Comparison of ENCODE assay signal across 17 cellular contexts in the genomic region with DNA sequence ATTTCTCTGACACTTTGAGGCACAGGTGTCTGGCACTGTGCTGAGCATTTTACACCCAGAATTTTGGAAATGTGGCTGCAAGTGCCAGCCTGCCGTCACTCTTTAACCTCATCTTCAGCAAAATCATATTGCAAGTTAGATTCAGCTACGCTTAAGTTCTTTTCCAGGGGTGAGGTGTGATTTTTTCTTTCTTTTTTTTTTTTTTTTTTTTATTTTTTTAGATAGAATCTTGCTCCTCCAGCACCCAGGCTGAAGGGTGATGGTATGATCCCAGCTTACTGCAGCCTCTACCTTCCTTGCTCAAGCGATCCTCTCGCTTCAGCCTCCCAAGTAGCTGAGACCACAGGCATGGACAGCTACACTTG. TPM values are rescaled to one million over a fixed set of nuclear protein-coding genes. Genes with fewer than 3 reads are reported as not detected.
DNase-seq lines count a peak whose midpoint lies in the region; ATAC-seq, FAIRE-seq and TF ChIP-seq lines count a peak whose summit lies in the region.
"Had no signal": no experiment of that assay in that cellular context is flagged by ENCODE, and none has a peak within 500 bp of the region (broad histone marks: within the 10 kb centered on the region; RNA-seq: fewer than 3 reads in every experiment).

No MANE protein-coding gene starts in this region.

- H3K27me3 Mint-ChIP-seq in WTC11 (ENCODE audit: low read depth): peaks cover 10% of the 10 kb centered on the region

- H4K20me1 ChIP-seq in GM23248 (ENCODE audit: insufficient read depth): no peaks in the 10 kb centered on the region

- H3K9ac ChIP-seq in GM23248: no peak overlapping the region
- H3K9ac ChIP-seq in iPS-20b (ENCODE audit: low read depth, low read length): peak overlapping the region; percentile 23; the same call in 1 of the 2 replicates

- no peak for TF ChIP-seq RAD21 in A549 (conservative IDR thresholded peaks at IDR 0.05 in 1 of 2, IDR thresholded peaks at IDR 0.05 in 1 of 2)

- H3K36me3 Mint-ChIP-seq in WTC11: peaks cover 7% of the 10 kb centered on the region
- H3K36me3 Mint-ChIP-seq: CD14-positive monocyte had no signal

- no peak for TF ChIP-seq CTCF in A549 (IDR thresholded peaks at IDR 0.05)
- no peak for TF ChIP-seq CTCF in WTC11 (IDR thresholded peaks at IDR 0.05)
- TF ChIP-seq CTCF in Peyer's patch (IDR thresholded peaks at IDR 0.05): no peak

- H3K9me3 ChIP-seq in A549 (no peaks in the 10 kb centered on the region), GM23248 (ENCODE audit: low read depth) (no peaks in the 10 kb centered on the region), iPS-20b (ENCODE audit: insufficient read depth, low read depth, low read length) (no peaks in the 10 kb centered on the region), Peyer's patch (no peaks in the 10 kb centered on the region)
- H3K9me3 ChIP-seq: MG63, mucosa of descending colon, uterus had no signal

- no peaks in the 10 kb centered on the region for H3K9me2 ChIP-seq in GM23248 (ENCODE audit: insufficient read depth)

- H3K27me3 ChIP-seq in GM23248 (replicated peaks; ENCODE audit: insufficient read depth): no peaks in the 10 kb centered on the region
- H3K27me3 ChIP-seq in iPS-20b (ENCODE audit: insufficient read depth, low read length): peaks cover 25% of the 10 kb centered on the region
- H3K27me3 ChIP-seq in Peyer's patch: no peaks in the 10 kb centered on the region
- H3K27me3 ChIP-seq: MG63, uterus had no signal

- DNase-seq in A549 (ENCODE audit: low read depth in 1 of 2, low spot score in 1 of 2) (no peak), GM23248 (no peak), WTC11 (ENCODE audit: low spot score) (no peak), Peyer's patch (no peak)
- DNase-seq: activated T-cell treated with anti-CD3 and anti-CD28 coated beads, Interleukin-2, amount 50 U/mL, for 1 hour; MG63; mucosa of descending colon; NCI-H2081 treated with DMSO at 0.1 percent for 48 hours; stimulated activated CD4-positive, alpha-beta T cell treated with anti-CD3 and anti-CD28 coated beads, Interleukin-1b, Interleukin-23, amount 100 ng/mL, for 48 hours; uterus had no signal

- H3K27ac ChIP-seq in A549 (peak overlapping the region; percentile 97 to 99), GM23248 (peak overlapping the region; percentile 62), iPS-20b (ENCODE audit: low read length) (no peak overlapping the region), Peyer's patch (no peak overlapping the region)
- H3K27ac ChIP-seq: uterus had no signal

- 87% methylated on average over 4 of the region's 4 CpGs for WGBS in A549 (ENCODE audit: missing lambda C conversion rate)
- 90 to 97% methylated on average over 4 of the region's 4 CpGs for WGBS in GM23248 (ENCODE audit: low coverage in 1 of 2, low lambda C conversion rate in 2 of 2, missing lambda C conversion rate in 2 of 2), 2 experiments

- TF ChIP-seq POLR2A in A549 (IDR thresholded peaks at IDR 0.05; ENCODE audit: low read length) (no peak), Peyer's patch (IDR thresholded peaks at IDR 0.05) (no peak)

- no peak for FAIRE-seq in A549 (lab: Jason Lieb, UNC)
- FAIRE-seq: G401.6, GM18507 had no signal

- H2AFZ ChIP-seq in GM23248: no peak overlapping the region

- peaks cover 20% of the 10 kb centered on the region for H3F3A ChIP-seq in GM23248 (ENCODE audit: insufficient read depth)

- H3K79me2 ChIP-seq in GM23248 (ENCODE audit: insufficient read depth): peaks cover 15% of the 10 kb centered on the region

- POLR2A ChIA-PET in A549 (lab: Yijun Ruan, JAX) (no interaction called here), WTC11 (lab: Charles Lee) (interaction anchor here (0.6 to 1.0 kb wide), 3 partner anchors 26 to 41 kb away, joined by 3 to 5 read pairs (median 3); no protein-coding TSS in a partner anchor)

- peak overlapping the region; percentile 79; the same call in 1 of the 2 replicates for H3K27ac Mint-ChIP-seq in WTC11

- ATAC-seq in A549: no peak
- ATAC-seq in WTC11: no peak
- no peak for ATAC-seq in GM18511 (IDR thresholded peaks at IDR 0.05; ENCODE audit: unreplicated experiment)
- no peak for ATAC-seq in HG03108 (IDR thresholded peaks at IDR 0.05; ENCODE audit: unreplicated experiment)
- no peak for ATAC-seq in GM21619 (IDR thresholded peaks at IDR 0.05; ENCODE audit: unreplicated experiment)

- TF ChIP-seq EP300 in A549 (IDR thresholded peaks at IDR 0.05): no peak

- H3K36me3 ChIP-seq in GM23248 (ENCODE audit: low read depth): no peaks in the 10 kb centered on the region
- H3K36me3 ChIP-seq in iPS-20b (ENCODE audit: insufficient read depth, low read depth, low read length): peaks cover 4% of the 10 kb centered on the region
- H3K36me3 ChIP-seq in Peyer's patch: no peaks in the 10 kb centered on the region
- H3K36me3 ChIP-seq: uterus had no signal

- peaks cover 38% of the 10 kb centered on the region for H3K4me1 Mint-ChIP-seq in WTC11

- CTCF ChIA-PET in A549 (lab: Yijun Ruan, JAX): interaction anchor here (0.6 to 1.4 kb wide), 8 partner anchors 10 to 175 kb away, joined by 3 to 5 read pairs (median 3); no protein-coding TSS in a partner anchor
- CTCF ChIA-PET in WTC11 (lab: Charles Lee): interaction anchor here (0.6 to 2.1 kb wide), 7 partner anchors 10 to 393 kb away, joined by 3 to 13 read pairs (median 4); no protein-coding TSS in a partner anchor

- H3K4me3 Mint-ChIP-seq in WTC11: peak overlapping the region; percentile 77; the same call in 1 of the 2 replicates

- in situ Hi-C loops in GM23248 (cut with MboI): no loop called here

- no peaks in the 10 kb centered on the region for H3K9me3 Mint-ChIP-seq in WTC11
- H3K9me3 Mint-ChIP-seq: CD14-positive monocyte had no signal

- H3K4me1 ChIP-seq in A549 (peaks cover 40% of the 10 kb centered on the region), GM23248 (ENCODE audit: insufficient read depth) (peaks cover 26% of the 10 kb centered on the region), iPS-20b (ENCODE audit: insufficient read depth, low read length) (peaks cover 18% of the 10 kb centered on the region), Peyer's patch (peaks cover 0 to 12% (median 2%) of the 10 kb centered on the region in 4 donors)
- H3K4me1 ChIP-seq: uterus had no signal

- no peak overlapping the region for H3K4me3 ChIP-seq in A549
- H3K4me3 ChIP-seq in GM23248: no peak overlapping the region
- peak overlapping the region; percentile 80; the same call in 1 of the 2 replicates for H3K4me3 ChIP-seq in iPS-20b (ENCODE audit: low read length)
- no peak overlapping the region for H3K4me3 ChIP-seq in Peyer's patch
- H3K4me3 ChIP-seq: MG63, mucosa of descending colon, uterus had no signal

- H3K4me2 ChIP-seq in A549 (peak overlapping the region; percentile 100), GM23248 (ENCODE audit: unreplicated experiment) (no peak overlapping the region)

TF ChIP-seq in A549, 52 proteins besides CTCF, POLR2A, EP300 and RAD21 (continues in another document):
- no peak for TF ChIP-seq CBX2 (IDR thresholded peaks at IDR 0.05; ENCODE audit: borderline replicate concordance, low read depth)
- TF ChIP-seq HOXA7 (CRISPR knock-in tag; IDR thresholded peaks at IDR 0.05): no peak
- TF ChIP-seq, protein P1, sequence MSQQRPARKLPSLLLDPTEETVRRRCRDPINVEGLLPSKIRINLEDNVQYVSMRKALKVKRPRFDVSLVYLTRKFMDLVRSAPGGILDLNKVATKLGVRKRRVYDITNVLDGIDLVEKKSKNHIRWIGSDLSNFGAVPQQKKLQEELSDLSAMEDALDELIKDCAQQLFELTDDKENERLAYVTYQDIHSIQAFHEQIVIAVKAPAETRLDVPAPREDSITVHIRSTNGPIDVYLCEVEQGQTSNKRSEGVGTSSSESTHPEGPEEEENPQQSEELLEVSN (IDR thresholded peaks at IDR 0.05; ENCODE audit: borderline replicate concordance, low read depth): no peak
- no peak for TF ChIP-seq CHD2 (IDR thresholded peaks at IDR 0.05; ENCODE audit: low read length, partially characterized antibody)
- TF ChIP-seq, protein P2, sequence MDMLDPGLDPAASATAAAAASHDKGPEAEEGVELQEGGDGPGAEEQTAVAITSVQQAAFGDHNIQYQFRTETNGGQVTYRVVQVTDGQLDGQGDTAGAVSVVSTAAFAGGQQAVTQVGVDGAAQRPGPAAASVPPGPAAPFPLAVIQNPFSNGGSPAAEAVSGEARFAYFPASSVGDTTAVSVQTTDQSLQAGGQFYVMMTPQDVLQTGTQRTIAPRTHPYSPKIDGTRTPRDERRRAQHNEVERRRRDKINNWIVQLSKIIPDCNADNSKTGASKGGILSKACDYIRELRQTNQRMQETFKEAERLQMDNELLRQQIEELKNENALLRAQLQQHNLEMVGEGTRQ (IDR thresholded peaks at IDR 0.05): no peak

TF ChIP-seq in WTC11, 78 proteins besides CTCF, POLR2A, EP300 and RAD21 (continues in another document):
- TF ChIP-seq, protein P3, sequence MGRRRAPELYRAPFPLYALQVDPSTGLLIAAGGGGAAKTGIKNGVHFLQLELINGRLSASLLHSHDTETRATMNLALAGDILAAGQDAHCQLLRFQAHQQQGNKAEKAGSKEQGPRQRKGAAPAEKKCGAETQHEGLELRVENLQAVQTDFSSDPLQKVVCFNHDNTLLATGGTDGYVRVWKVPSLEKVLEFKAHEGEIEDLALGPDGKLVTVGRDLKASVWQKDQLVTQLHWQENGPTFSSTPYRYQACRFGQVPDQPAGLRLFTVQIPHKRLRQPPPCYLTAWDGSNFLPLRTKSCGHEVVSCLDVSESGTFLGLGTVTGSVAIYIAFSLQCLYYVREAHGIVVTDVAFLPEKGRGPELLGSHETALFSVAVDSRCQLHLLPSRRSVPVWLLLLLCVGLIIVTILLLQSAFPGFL (CRISPR knock-in tag; IDR thresholded peaks at IDR 0.05; ENCODE audit: borderline replicate concordance): no peak
- TF ChIP-seq, protein P4, sequence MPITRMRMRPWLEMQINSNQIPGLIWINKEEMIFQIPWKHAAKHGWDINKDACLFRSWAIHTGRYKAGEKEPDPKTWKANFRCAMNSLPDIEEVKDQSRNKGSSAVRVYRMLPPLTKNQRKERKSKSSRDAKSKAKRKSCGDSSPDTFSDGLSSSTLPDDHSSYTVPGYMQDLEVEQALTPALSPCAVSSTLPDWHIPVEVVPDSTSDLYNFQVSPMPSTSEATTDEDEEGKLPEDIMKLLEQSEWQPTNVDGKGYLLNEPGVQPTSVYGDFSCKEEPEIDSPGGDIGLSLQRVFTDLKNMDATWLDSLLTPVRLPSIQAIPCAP (CRISPR knock-in tag; IDR thresholded peaks at IDR 0.05): no peak
- no peak for TF ChIP-seq OVOL2 (CRISPR knock-in tag; IDR thresholded peaks at IDR 0.05; ENCODE audit: borderline replicate concordance)
- TF ChIP-seq ZNF121 (CRISPR knock-in tag; IDR thresholded peaks at IDR 0.05): no peak

RNA-seq across cellular contexts. Expression of gene RCC2, which starts 2.5 kb away (rescaled TPM):
- polyA plus RNA-seq in A549 (2011; rRNA removed): 58.3 and 60.9 TPM in 2 replicates
- 70.9 and 80.5 TPM in 2 replicates for polyA plus RNA-seq in A549 (2012; cell fraction: cytosol; rRNA removed)
- polyA plus RNA-seq in A549 (2012; cell fraction: nucleus; rRNA removed): 167 and 206 TPM in 2 replicates
- 82.5 to 90.0 TPM (median 84.7 TPM) in 3 replicates for polyA plus RNA-seq in A549 (2017; fragmentation: RNase III; extraction: RNeasy Plus Mini Kit Qiagen cat#74134 plus additional on column Dnase treatment)
- 52.3 and 73.8 TPM in 2 replicates for polyA minus RNA-seq in A549 (2011; rRNA and poly(A)+ RNA removed)
- 34.4 and 38.3 TPM in 2 replicates for total RNA-seq in GM23248 (2014; rRNA removed; shearing (Covaris generic))
- polyA plus RNA-seq in GM23248 (2016; fragmentation: Nextera tagmentation; extraction: Ambion mirVana): 10.9 and 11.3 TPM in 2 replicates
- 377 to 407 TPM (median 395 TPM) in 3 replicates for total RNA-seq in WTC11 (2021)
- 10 to 100 TPM; 22.9 to 54.5 (median 34.9) TPM for total RNA-seq in Peyer's patch

Comparison
In these comparisons a context has a peak if more than half of its experiments do, and no peak if none do; other contexts are left out.
1. H3K27ac ChIP-seq: peak in A549 (2 of 2) and GM23248 (single experiment); none in iPS-20b (single experiment) and Peyer's patch (0 of 4).